Comparison of ENCODE assay signal across 1 cellular context in the genomic region with DNA sequence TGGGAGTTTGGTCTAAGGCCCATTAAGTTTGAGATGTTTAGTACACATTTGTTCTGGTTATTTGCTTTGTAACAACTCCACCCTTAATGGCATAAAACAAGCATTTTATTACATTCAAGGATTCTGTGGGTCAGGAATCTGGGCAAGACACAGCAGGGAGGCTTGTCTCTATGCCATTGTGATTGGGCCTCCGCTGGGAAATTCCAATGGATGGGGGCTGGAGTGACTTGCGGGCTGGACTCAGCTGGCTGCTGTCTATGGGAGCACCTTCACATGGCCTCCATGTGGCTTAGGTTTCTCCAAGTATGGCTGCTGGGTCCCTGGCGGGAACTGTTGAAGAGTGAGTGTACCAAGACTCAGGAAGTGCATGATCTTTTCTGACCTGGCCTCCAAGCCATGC.
TF ChIP-seq lines count a peak whose summit lies in the region.

No MANE protein-coding gene starts in this region.

TF ChIP-seq in WTC11, 78 proteins besides CTCF, POLR2A, EP300 and RAD21 (continued from another document):
- TF ChIP-seq, protein P1, sequence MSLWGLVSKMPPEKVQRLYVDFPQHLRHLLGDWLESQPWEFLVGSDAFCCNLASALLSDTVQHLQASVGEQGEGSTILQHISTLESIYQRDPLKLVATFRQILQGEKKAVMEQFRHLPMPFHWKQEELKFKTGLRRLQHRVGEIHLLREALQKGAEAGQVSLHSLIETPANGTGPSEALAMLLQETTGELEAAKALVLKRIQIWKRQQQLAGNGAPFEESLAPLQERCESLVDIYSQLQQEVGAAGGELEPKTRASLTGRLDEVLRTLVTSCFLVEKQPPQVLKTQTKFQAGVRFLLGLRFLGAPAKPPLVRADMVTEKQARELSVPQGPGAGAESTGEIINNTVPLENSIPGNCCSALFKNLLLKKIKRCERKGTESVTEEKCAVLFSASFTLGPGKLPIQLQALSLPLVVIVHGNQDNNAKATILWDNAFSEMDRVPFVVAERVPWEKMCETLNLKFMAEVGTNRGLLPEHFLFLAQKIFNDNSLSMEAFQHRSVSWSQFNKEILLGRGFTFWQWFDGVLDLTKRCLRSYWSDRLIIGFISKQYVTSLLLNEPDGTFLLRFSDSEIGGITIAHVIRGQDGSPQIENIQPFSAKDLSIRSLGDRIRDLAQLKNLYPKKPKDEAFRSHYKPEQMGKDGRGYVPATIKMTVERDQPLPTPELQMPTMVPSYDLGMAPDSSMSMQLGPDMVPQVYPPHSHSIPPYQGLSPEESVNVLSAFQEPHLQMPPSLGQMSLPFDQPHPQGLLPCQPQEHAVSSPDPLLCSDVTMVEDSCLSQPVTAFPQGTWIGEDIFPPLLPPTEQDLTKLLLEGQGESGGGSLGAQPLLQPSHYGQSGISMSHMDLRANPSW (CRISPR knock-in tag; conservative IDR thresholded peaks at IDR 0.05; ENCODE audit: low read depth) = no peak
TF ChIP-seq in WTC11: peak in this region for 3.
